ENCODE assay signal across 19 cellular contexts in the genomic region with DNA sequence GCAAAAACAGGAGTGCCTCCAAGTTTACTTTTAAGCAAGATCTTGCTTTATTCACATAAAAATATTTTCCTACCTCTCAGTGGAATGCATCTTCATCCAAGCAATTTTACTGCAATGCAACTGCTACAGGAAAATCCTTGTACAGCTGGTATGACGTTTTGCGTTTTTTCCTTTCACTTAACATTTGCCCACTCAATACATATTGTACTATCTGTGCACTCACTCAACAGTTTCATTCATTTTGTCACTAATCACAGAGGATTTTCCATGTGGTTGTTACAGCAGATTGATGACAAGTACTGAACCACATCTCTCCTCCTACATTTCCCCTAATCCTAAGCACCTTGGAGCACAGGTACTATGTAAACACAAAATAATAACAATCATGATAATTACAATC.
A peak's percentile ranks its signal among the peaks of the same experiment; 100 is the strongest.
DNase-seq lines count a peak whose midpoint lies in the region; ATAC-seq and TF ChIP-seq lines count a peak whose summit lies in the region.
"Had no signal": no experiment of that assay in that cellular context is flagged by ENCODE, and none has a peak within 500 bp of the region (broad histone marks: within the 10 kb centered on the region; RNA-seq: fewer than 3 reads in every experiment).

No MANE protein-coding gene starts in this region.

- H3K27me3 Mint-ChIP-seq in WTC11 (ENCODE audit: low read depth) = no peaks in the 10 kb centered on the region
- no peaks in the 10 kb centered on the region for H3K27me3 Mint-ChIP-seq in neural crest cell (ENCODE audit: low read depth)

- TF ChIP-seq CTCF in WTC11 (IDR thresholded peaks at IDR 0.05) = no peak
- TF ChIP-seq CTCF in neural crest cell (conservative IDR thresholded peaks at IDR 0.05) = no peak

- POLR2A ChIA-PET in WTC11 (lab: Charles Lee) = no interaction called here

- H3K9me3 Mint-ChIP-seq in WTC11 (no peaks in the 10 kb centered on the region), neural crest cell (no peaks in the 10 kb centered on the region)
- H3K9me3 Mint-ChIP-seq: CD8-positive, alpha-beta memory T cell; T-cell had no signal

- CTCF ChIA-PET in WTC11 (lab: Charles Lee) = no interaction called here

- ATAC-seq in WTC11 = no peak
- ATAC-seq in GM18505 (IDR thresholded peaks at IDR 0.05; ENCODE audit: unreplicated experiment) = no peak
- ATAC-seq: A549, HCT116, SK-N-SH treated with all-trans-retinoic acid at 6 μM for 48 hours, T-cell had no signal

- H3K4me3 Mint-ChIP-seq in WTC11 = no peak overlapping the region
- H3K4me3 Mint-ChIP-seq in neural crest cell = no peak overlapping the region
- H3K4me3 Mint-ChIP-seq: CD8-positive, alpha-beta memory T cell; T-cell had no signal

- H3K36me3 Mint-ChIP-seq in WTC11 (no peaks in the 10 kb centered on the region), neural crest cell (ENCODE audit: low read depth) (peaks cover 22% of the 10 kb centered on the region)
- H3K36me3 Mint-ChIP-seq: CD8-positive, alpha-beta memory T cell; T-cell had no signal

- DNase-seq in Ammon's horn (ENCODE audit: low spot score) = peak; percentile 54
- DNase-seq in NCI-H1105 (lab: John Stamatoyannopoulos, UW) = peak; percentile 29
- no peak for DNase-seq in WTC11 (ENCODE audit: low spot score)
- DNase-seq in neural crest cell (ENCODE audit: low read depth, low spot score) = no peak
- DNase-seq in mesenteric fat pad (ENCODE audit: low spot score) = no peak
- DNase-seq in cerebellar cortex (ENCODE audit: low spot score) = no peak
- DNase-seq: CD8-positive, alpha-beta memory T cell; DMS79; NCI-H1092 treated with DMSO at 0.1 percent for 48 hours; NCI-H1930; NCI-H2171; NCI-H526 treated with DMSO at 0.1 percent for 48 hours; RPMI8226; SIG-M5; T-cell had no signal

- TF ChIP-seq POLR2A in GM18505 (IDR thresholded peaks at IDR 0.05; ENCODE audit: borderline replicate concordance, extremely low read depth, insufficient read depth, insufficient read length) = no peak

- H3K27ac Mint-ChIP-seq in WTC11 (peak overlapping the region; percentile 48), neural crest cell (ENCODE audit: unreplicated experiment) (peak overlapping the region; percentile 7)
- H3K27ac Mint-ChIP-seq: CD8-positive, alpha-beta memory T cell; T-cell had no signal

- H3K4me1 Mint-ChIP-seq in WTC11 = peaks cover 36% of the 10 kb centered on the region
- no peaks in the 10 kb centered on the region for H3K4me1 Mint-ChIP-seq in neural crest cell
- H3K4me1 Mint-ChIP-seq: CD8-positive, alpha-beta memory T cell; T-cell had no signal

TF ChIP-seq in WTC11, 78 proteins besides CTCF, POLR2A, EP300 and RAD21:
- no peak for TF ChIP-seq TEAD1 (CRISPR knock-in tag; IDR thresholded peaks at IDR 0.05)
- TF ChIP-seq, protein P1, sequence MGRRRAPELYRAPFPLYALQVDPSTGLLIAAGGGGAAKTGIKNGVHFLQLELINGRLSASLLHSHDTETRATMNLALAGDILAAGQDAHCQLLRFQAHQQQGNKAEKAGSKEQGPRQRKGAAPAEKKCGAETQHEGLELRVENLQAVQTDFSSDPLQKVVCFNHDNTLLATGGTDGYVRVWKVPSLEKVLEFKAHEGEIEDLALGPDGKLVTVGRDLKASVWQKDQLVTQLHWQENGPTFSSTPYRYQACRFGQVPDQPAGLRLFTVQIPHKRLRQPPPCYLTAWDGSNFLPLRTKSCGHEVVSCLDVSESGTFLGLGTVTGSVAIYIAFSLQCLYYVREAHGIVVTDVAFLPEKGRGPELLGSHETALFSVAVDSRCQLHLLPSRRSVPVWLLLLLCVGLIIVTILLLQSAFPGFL (CRISPR knock-in tag; IDR thresholded peaks at IDR 0.05; ENCODE audit: borderline replicate concordance) = no peak
- TF ChIP-seq FOXJ3 (CRISPR knock-in tag; IDR thresholded peaks at IDR 0.05; ENCODE audit: borderline replicate concordance) = no peak
- no peak for TF ChIP-seq ZBTB21 (CRISPR knock-in tag; IDR thresholded peaks at IDR 0.05; ENCODE audit: borderline replicate concordance)
- TF ChIP-seq USF1 (CRISPR knock-in tag; IDR thresholded peaks at IDR 0.05) = no peak
- TF ChIP-seq AFF4 (CRISPR knock-in tag; IDR thresholded peaks at IDR 0.05; ENCODE audit: borderline replicate concordance) = no peak
- TF ChIP-seq, protein P2, sequence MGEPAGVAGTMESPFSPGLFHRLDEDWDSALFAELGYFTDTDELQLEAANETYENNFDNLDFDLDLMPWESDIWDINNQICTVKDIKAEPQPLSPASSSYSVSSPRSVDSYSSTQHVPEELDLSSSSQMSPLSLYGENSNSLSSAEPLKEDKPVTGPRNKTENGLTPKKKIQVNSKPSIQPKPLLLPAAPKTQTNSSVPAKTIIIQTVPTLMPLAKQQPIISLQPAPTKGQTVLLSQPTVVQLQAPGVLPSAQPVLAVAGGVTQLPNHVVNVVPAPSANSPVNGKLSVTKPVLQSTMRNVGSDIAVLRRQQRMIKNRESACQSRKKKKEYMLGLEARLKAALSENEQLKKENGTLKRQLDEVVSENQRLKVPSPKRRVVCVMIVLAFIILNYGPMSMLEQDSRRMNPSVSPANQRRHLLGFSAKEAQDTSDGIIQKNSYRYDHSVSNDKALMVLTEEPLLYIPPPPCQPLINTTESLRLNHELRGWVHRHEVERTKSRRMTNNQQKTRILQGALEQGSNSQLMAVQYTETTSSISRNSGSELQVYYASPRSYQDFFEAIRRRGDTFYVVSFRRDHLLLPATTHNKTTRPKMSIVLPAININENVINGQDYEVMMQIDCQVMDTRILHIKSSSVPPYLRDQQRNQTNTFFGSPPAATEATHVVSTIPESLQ (CRISPR knock-in tag; IDR thresholded peaks at IDR 0.05) = no peak

Comparison
In these comparisons a context has a peak if more than half of its experiments do, and no peak if none do; other contexts are left out.
1. DNase-seq: peak in Ammon's horn (single experiment) and NCI-H1105 (single experiment); none in WTC11 (single experiment), neural crest cell (single experiment), mesenteric fat pad (single experiment) and cerebellar cortex (single experiment).